ENCODE assay signal across 1 cellular context in the genomic region with DNA sequence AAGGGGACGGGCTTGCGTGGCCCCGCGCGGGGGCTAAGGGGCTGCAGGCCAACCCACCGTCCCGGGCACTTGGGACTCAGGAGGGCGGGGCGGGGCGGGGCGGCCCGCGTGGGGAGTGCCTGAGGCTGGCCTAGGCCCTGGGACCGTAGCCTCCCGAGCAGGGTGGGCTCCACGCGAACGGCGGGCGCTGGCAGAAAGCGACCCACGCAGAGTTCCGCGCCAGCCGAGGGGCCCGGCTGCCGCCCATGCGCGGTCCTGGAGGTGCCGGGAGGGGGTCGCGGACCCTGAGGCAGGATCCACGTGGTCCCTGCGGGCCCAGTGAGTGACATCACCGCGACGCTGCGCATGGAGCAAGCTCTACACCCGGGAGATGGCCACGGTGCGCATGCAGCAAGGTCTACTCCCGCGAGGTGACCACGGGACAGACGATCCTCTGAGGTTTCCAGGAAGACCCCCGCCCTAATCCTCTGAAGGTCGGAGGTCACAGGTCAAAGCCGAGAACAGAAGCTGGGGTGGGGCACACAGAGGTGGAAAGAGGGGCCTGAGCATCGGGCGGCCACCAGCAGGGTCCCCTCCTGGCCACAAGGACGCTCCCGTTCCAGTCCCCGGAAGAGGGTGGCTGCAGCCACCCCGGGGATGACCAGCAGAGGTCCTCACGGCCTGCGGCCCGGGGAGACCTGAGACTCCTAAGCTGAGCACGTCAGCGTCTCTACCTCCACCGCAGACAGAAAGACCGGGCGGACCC.
TF ChIP-seq lines count a peak whose summit lies in the region.

No MANE protein-coding gene starts in this region.

TF ChIP-seq in HepG2, 621 proteins besides CTCF, POLR2A, EP300 and RAD21 (continued from another document and continues in another):
- TF ChIP-seq THYN1 (CRISPR knock-in tag; IDR thresholded peaks at IDR 0.05; ENCODE audit: borderline replicate concordance, low read depth) (no peak), RBM22 (optimal IDR thresholded peaks at IDR 0.05; ENCODE audit: low read length) (no peak), ZIK1 (CRISPR knock-in tag; IDR thresholded peaks at IDR 0.05; ENCODE audit: borderline replicate concordance, low read depth) (0 out of 2 replicates have a peak, but pooled peaks have one; percentile 39), ZNF34 (CRISPR knock-in tag; IDR thresholded peaks at IDR 0.05; ENCODE audit: borderline replicate concordance) (0 out of 2 replicates have a peak, but pooled peaks have one; percentile 86), TCF7L2 (IDR thresholded peaks at IDR 0.05; ENCODE audit: low read depth, low read length) (no peak), TERF1 (CRISPR knock-in tag; IDR thresholded peaks at IDR 0.05) (no peak), ZNF484 (CRISPR knock-in tag; IDR thresholded peaks at IDR 0.05; ENCODE audit: borderline replicate concordance, low read depth) (no peak), FOXP1 (IDR thresholded peaks at IDR 0.05) (no peak), FOXP1 (CRISPR knock-in tag; IDR thresholded peaks at IDR 0.05) (no peak), IRX3 (CRISPR knock-in tag; IDR thresholded peaks at IDR 0.05; ENCODE audit: borderline replicate concordance, low read depth) (no peak), MXD1 (CRISPR knock-in tag; IDR thresholded peaks at IDR 0.05) (peak; percentile 90), ERF (CRISPR knock-in tag; IDR thresholded peaks at IDR 0.05) (peak; percentile 73), ZNF616 (CRISPR knock-in tag; IDR thresholded peaks at IDR 0.05; ENCODE audit: low read depth) (peak; percentile 77; the same call in 1 of the 2 replicates), KIAA2018 (CRISPR knock-in tag; IDR thresholded peaks at IDR 0.05; ENCODE audit: borderline replicate concordance) (no peak), ZNF18 (CRISPR knock-in tag; IDR thresholded peaks at IDR 0.05; ENCODE audit: insufficient replicate concordance) (peak; percentile 60), ZBTB7A (CRISPR knock-in tag; IDR thresholded peaks at IDR 0.05) (peak; percentile 98), GABPB1 (CRISPR knock-in tag; IDR thresholded peaks at IDR 0.05) (peak; percentile 85), DPF2 (CRISPR knock-in tag; IDR thresholded peaks at IDR 0.05; ENCODE audit: borderline replicate concordance, low read depth) (no peak), ZNF180 (CRISPR knock-in tag; IDR thresholded peaks at IDR 0.05; ENCODE audit: borderline replicate concordance, low read depth) (no peak), ELF4 (CRISPR knock-in tag; IDR thresholded peaks at IDR 0.05; ENCODE audit: borderline replicate concordance) (no peak), ZNF451 (CRISPR knock-in tag; IDR thresholded peaks at IDR 0.05) (peak; percentile 77), ARID2 (CRISPR knock-in tag; IDR thresholded peaks at IDR 0.05; ENCODE audit: borderline replicate concordance) (no peak), CEBPB (IDR thresholded peaks at IDR 0.05; ENCODE audit: borderline replicate concordance, low read depth, low read length) (no peak)
- TF ChIP-seq, protein P1, sequence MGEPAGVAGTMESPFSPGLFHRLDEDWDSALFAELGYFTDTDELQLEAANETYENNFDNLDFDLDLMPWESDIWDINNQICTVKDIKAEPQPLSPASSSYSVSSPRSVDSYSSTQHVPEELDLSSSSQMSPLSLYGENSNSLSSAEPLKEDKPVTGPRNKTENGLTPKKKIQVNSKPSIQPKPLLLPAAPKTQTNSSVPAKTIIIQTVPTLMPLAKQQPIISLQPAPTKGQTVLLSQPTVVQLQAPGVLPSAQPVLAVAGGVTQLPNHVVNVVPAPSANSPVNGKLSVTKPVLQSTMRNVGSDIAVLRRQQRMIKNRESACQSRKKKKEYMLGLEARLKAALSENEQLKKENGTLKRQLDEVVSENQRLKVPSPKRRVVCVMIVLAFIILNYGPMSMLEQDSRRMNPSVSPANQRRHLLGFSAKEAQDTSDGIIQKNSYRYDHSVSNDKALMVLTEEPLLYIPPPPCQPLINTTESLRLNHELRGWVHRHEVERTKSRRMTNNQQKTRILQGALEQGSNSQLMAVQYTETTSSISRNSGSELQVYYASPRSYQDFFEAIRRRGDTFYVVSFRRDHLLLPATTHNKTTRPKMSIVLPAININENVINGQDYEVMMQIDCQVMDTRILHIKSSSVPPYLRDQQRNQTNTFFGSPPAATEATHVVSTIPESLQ (CRISPR knock-in tag; conservative IDR thresholded peaks at IDR 0.05) = 0 out of 2 replicates have a peak, but pooled peaks have one; percentile 62
- TF ChIP-seq, protein P2, sequence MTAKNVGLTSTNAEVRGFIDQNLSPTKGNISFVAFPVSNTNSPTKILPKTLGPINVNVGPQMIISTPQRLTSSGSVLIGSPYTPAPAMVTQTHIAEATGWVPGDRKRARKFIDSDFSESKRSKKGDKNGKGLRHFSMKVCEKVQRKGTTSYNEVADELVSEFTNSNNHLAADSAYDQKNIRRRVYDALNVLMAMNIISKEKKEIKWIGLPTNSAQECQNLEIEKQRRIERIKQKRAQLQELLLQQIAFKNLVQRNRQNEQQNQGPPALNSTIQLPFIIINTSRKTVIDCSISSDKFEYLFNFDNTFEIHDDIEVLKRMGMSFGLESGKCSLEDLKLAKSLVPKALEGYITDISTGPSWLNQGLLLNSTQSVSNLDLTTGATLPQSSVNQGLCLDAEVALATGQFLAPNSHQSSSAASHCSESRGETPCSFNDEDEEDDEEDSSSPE (CRISPR knock-in tag; IDR thresholded peaks at IDR 0.05) = peak; percentile 72
- TF ChIP-seq, protein P3, sequence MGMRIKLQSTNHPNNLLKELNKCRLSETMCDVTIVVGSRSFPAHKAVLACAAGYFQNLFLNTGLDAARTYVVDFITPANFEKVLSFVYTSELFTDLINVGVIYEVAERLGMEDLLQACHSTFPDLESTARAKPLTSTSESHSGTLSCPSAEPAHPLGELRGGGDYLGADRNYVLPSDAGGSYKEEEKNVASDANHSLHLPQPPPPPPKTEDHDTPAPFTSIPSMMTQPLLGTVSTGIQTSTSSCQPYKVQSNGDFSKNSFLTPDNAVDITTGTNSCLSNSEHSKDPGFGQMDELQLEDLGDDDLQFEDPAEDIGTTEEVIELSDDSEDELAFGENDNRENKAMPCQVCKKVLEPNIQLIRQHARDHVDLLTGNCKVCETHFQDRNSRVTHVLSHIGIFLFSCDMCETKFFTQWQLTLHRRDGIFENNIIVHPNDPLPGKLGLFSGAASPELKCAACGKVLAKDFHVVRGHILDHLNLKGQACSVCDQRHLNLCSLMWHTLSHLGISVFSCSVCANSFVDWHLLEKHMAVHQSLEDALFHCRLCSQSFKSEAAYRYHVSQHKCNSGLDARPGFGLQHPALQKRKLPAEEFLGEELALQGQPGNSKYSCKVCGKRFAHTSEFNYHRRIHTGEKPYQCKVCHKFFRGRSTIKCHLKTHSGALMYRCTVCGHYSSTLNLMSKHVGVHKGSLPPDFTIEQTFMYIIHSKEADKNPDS (CRISPR knock-in tag; IDR thresholded peaks at IDR 0.05) = peak; percentile 31; the same call in 1 of the 2 replicates
- TF ChIP-seq, protein P4, sequence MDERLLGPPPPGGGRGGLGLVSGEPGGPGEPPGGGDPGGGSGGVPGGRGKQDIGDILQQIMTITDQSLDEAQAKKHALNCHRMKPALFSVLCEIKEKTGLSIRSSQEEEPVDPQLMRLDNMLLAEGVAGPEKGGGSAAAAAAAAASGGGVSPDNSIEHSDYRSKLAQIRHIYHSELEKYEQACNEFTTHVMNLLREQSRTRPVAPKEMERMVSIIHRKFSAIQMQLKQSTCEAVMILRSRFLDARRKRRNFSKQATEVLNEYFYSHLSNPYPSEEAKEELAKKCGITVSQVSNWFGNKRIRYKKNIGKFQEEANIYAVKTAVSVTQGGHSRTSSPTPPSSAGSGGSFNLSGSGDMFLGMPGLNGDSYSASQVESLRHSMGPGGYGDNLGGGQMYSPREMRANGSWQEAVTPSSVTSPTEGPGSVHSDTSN (CRISPR knock-in tag; IDR thresholded peaks at IDR 0.05) = no peak
- TF ChIP-seq, protein P5, sequence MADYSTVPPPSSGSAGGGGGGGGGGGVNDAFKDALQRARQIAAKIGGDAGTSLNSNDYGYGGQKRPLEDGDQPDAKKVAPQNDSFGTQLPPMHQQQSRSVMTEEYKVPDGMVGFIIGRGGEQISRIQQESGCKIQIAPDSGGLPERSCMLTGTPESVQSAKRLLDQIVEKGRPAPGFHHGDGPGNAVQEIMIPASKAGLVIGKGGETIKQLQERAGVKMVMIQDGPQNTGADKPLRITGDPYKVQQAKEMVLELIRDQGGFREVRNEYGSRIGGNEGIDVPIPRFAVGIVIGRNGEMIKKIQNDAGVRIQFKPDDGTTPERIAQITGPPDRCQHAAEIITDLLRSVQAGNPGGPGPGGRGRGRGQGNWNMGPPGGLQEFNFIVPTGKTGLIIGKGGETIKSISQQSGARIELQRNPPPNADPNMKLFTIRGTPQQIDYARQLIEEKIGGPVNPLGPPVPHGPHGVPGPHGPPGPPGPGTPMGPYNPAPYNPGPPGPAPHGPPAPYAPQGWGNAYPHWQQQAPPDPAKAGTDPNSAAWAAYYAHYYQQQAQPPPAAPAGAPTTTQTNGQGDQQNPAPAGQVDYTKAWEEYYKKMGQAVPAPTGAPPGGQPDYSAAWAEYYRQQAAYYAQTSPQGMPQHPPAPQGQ (CRISPR knock-in tag; IDR thresholded peaks at IDR 0.05; ENCODE audit: borderline replicate concordance) = no peak
